17 cellular contexts compared by ENCODE assay signal in genomic region chr13:30006246-30006645, GRCh38.
DNase-seq lines count a peak whose midpoint lies in the region; ATAC-seq, FAIRE-seq and TF ChIP-seq lines count a peak whose summit lies in the region.
"Had no signal": no experiment of that assay in that cellular context is flagged by ENCODE, and none has a peak within 500 bp of the region (broad histone marks: within the 10 kb centered on the region; RNA-seq: fewer than 3 reads in every experiment).

No MANE protein-coding gene starts in this region.

- TF ChIP-seq CTCF in IMR-90 (conservative IDR thresholded peaks at IDR 0.05; ENCODE audit: low read depth, low read length) (no peak), H1 (IDR thresholded peaks at IDR 0.05; ENCODE audit: control extremely low read depth in 1 of 3, insufficient read depth in 1 of 3, low read depth in 1 of 3, low read length in 3 of 3) (no peak)

- no peak overlapping the region for H4K8ac ChIP-seq in IMR-90 (ENCODE audit: low read depth in 2 of 2, low read length in 2 of 2)
- H4K8ac ChIP-seq in H1 (ENCODE audit: extremely low read depth, insufficient read depth, low read length): no peak overlapping the region

- no peak overlapping the region for H2AK9ac ChIP-seq in IMR-90 (replicated peaks; ENCODE audit: low read depth, low read length, poor library complexity)

- H3K27me3 Mint-ChIP-seq in activated CD8-positive, alpha-beta memory T cell treated with anti-CD3 and anti-CD28 coated beads, Interleukin-2, amount 10 ng/mL, durations not matched to agents 7 days and 5 days: peaks cover 9% of the 10 kb centered on the region

- H4K20me1 ChIP-seq in IMR-90 (ENCODE audit: insufficient read depth, low read length): no peaks in the 10 kb centered on the region
- H4K20me1 ChIP-seq in H1 (replicated peaks in 1 of 2; ENCODE audit: control insufficient read depth in 1 of 2, insufficient read depth in 2 of 2, low read length in 2 of 2): no peaks in the 10 kb centered on the region

- H3K79me2 ChIP-seq in H1 (ENCODE audit: control insufficient read depth in 1 of 2, insufficient read depth in 2 of 2, low read length in 2 of 2): no peaks in the 10 kb centered on the region

- H2BK12ac ChIP-seq in H1 (ENCODE audit: low read depth, low read length): no peak overlapping the region

- H4K91ac ChIP-seq in IMR-90 (ENCODE audit: insufficient read depth, low read depth, low read length) (no peak overlapping the region), H1 (replicated peaks; ENCODE audit: insufficient read length, low read length) (no peak overlapping the region)

- no peak overlapping the region for H3K4ac ChIP-seq in IMR-90 (ENCODE audit: low read depth, low read length)
- no peak overlapping the region for H3K4ac ChIP-seq in H1 (replicated peaks; ENCODE audit: insufficient read length, low read depth, low read length)

- H3K27ac ChIP-seq in IMR-90 (ENCODE audit: insufficient read depth, low read length): no peak overlapping the region
- no peak overlapping the region for H3K27ac ChIP-seq in H1 (ENCODE audit: low read depth, low read length)

- CTCF ChIA-PET in activated CD8-positive, alpha-beta memory T cell treated with anti-CD3 and anti-CD28 coated beads, Interleukin-2, amount 10 ng/mL, durations not matched to agents 7 days and 5 days (lab: Charles Lee): interaction anchor here (0.8 to 1.3 kb wide), 3 partner anchors 8 to 109 kb away, joined by 3 read pairs; no protein-coding TSS in a partner anchor
- CTCF ChIA-PET in IMR-90 (lab: Yijun Ruan, JAX) (no interaction called here), H1 (lab: Charles Lee; ENCODE audit: partially characterized antibody) (interaction anchor here (0.7 to 1.5 kb wide), 3 partner anchors 10 to 107 kb away, joined by 3 to 4 read pairs (median 4); no protein-coding TSS in a partner anchor)

- no peak for FAIRE-seq in H1 (lab: Jason Lieb, UNC)
- FAIRE-seq: RCC 7860 had no signal

- H3K18ac ChIP-seq in IMR-90 (ENCODE audit: low read depth, low read length) (no peak overlapping the region), H1 (ENCODE audit: extremely low read depth, low read length) (no peak overlapping the region)

- H3K4me1 ChIP-seq in IMR-90 (ENCODE audit: control insufficient read depth, insufficient read depth, low read length) (peaks cover 14% of the 10 kb centered on the region; the same call in 1 of the 2 replicates), H1 (replicated peaks in 1 of 4; ENCODE audit: control insufficient read depth in 3 of 4, insufficient read depth in 4 of 4, low read length in 3 of 4) (no peaks in the 10 kb centered on the region)
- H3K4me1 ChIP-seq: HAP-1 had no signal

- H3K23ac ChIP-seq in IMR-90 (ENCODE audit: low read depth, low read length): no peak overlapping the region
- no peak overlapping the region for H3K23ac ChIP-seq in H1 (ENCODE audit: insufficient read length)

- no TSS peak for BruUV-seq in IMR-90 (replicated peaks; lab: Mats Ljungman, UMichigan)

- H3K4me3 ChIP-seq in IMR-90 (ENCODE audit: insufficient read depth, low read depth, low read length) (no peak overlapping the region), H1 (ENCODE audit: extremely low read depth in 1 of 4, insufficient read depth in 2 of 4, low read depth in 3 of 4, low read length in 4 of 4) (no peak overlapping the region)
- H3K4me3 ChIP-seq: HAP-1 had no signal

- H2BK15ac ChIP-seq in IMR-90 (ENCODE audit: low read depth, low read length) (no peak overlapping the region), H1 (ENCODE audit: low read length) (no peak overlapping the region)

- H2AK5ac ChIP-seq in IMR-90 (ENCODE audit: low read depth, low read length) (peak overlapping the region; percentile 39; the same call in 1 of the 2 replicates), H1 (ENCODE audit: low read depth, low read length) (no peak overlapping the region)

- H3K27me3 ChIP-seq in IMR-90 (ENCODE audit: control insufficient read depth, insufficient read depth, low read length) (no peaks in the 10 kb centered on the region), H1 (replicated peaks in 1 of 4; ENCODE audit: control insufficient read depth in 3 of 4, extremely low read depth in 1 of 4, insufficient read depth in 3 of 4, low read length in 3 of 4) (no peaks in the 10 kb centered on the region)

- TF ChIP-seq EP300 in H1 (IDR thresholded peaks at IDR 0.05; ENCODE audit: borderline replicate concordance in 1 of 2, low read depth in 2 of 2, low read length in 2 of 2): no peak

- DNase-seq in activated CD8-positive, alpha-beta memory T cell treated with anti-CD3 and anti-CD28 coated beads, Interleukin-2, amount 10 ng/mL, durations not matched to agents 7 days and 5 days: peak; percentile 65
- no peak for DNase-seq in activated CD8-positive, alpha-beta memory T cell treated with anti-CD3 and anti-CD28 coated beads for 24 hours
- DNase-seq in IMR-90 (no peak), SKM-1 (lab: John Stamatoyannopoulos, UW; ENCODE audit: unreplicated experiment) (peak; percentile 25), H1 (ENCODE audit: low read depth in 1 of 2, low spot score in 2 of 2) (no peak), HPDE6-E6E7 (ENCODE audit: extremely low spot score) (no peak), SW 1271 (lab: John Stamatoyannopoulos, UW) (no peak)
- DNase-seq: GDM1, KG1, NCI-H1092 treated with DMSO at 0.1 percent for 48 hours, NCI-H146, NCI-H2081 had no signal

- no peaks in the 10 kb centered on the region for H3K9me3 ChIP-seq in IMR-90 (ENCODE audit: control insufficient read depth, insufficient read depth, low read length)
- no peaks in the 10 kb centered on the region for H3K9me3 ChIP-seq in H1 (ENCODE audit: insufficient read depth in 2 of 2, low read depth in 1 of 2, low read length in 1 of 2)
- H3K9me3 ChIP-seq: HAP-1 had no signal

- TF ChIP-seq RAD21 in IMR-90 (IDR thresholded peaks at IDR 0.05; ENCODE audit: low read length) (no peak), H1 (IDR thresholded peaks at IDR 0.05 in 1 of 2, conservative IDR thresholded peaks at IDR 0.05 in 1 of 2; ENCODE audit: low read depth in 2 of 2, low read length in 2 of 2) (no peak)

- WGBS in IMR-90 (ENCODE audit: extremely low coverage in 2 of 2, insufficient read length in 1 of 2), 2 experiments: no CpG with 5 or more reads among the region's 1 CpG
- 100% methylated on average over 1 of the region's 1 CpG; no CpG with 5 or more reads in 1 of the 2 experiments for WGBS in H1 (ENCODE audit: extremely low coverage in 1 of 2, insufficient coverage in 1 of 2, insufficient read length in 1 of 2, insufficient replicate concordance in 2 of 2, low coverage in 1 of 2, low lambda C conversion rate in 2 of 2, missing lambda C conversion rate in 1 of 2), 2 experiments

- H2BK120ac ChIP-seq in IMR-90 (ENCODE audit: low read depth, low read length) (no peak overlapping the region), H1 (replicated peaks; ENCODE audit: low read depth, low read length) (no peak overlapping the region)

- no peak overlapping the region for H2BK5ac ChIP-seq in IMR-90 (ENCODE audit: low read depth, low read length, poor library complexity, severe bottlenecking)
- no peak overlapping the region for H2BK5ac ChIP-seq in H1 (ENCODE audit: low read depth, low read length)

- TF ChIP-seq POLR2A in IMR-90 (IDR thresholded peaks at IDR 0.05; ENCODE audit: low read depth, low read length) (no peak), H1 (IDR thresholded peaks at IDR 0.05; ENCODE audit: control extremely low read depth in 1 of 2, low read depth in 2 of 2, low read length in 2 of 2) (no peak)

- peaks cover 40% of the 10 kb centered on the region for H3K4me1 Mint-ChIP-seq in activated CD8-positive, alpha-beta memory T cell treated with anti-CD3 and anti-CD28 coated beads, Interleukin-2, amount 10 ng/mL, durations not matched to agents 7 days and 5 days

- H2AFZ ChIP-seq in IMR-90 (replicated peaks; ENCODE audit: low read length, poor library complexity) (no peak overlapping the region), H1 (ENCODE audit: low read length) (0 out of 2 replicates have a peak overlapping the region, but pooled peaks have one; percentile 19)

- no peaks in the 10 kb centered on the region for H3K36me3 ChIP-seq in IMR-90 (ENCODE audit: control insufficient read depth, insufficient read depth, low read length)
- H3K36me3 ChIP-seq in H1 (ENCODE audit: control insufficient read depth in 2 of 4, insufficient read depth in 4 of 4, low read length in 3 of 4): no peaks in the 10 kb centered on the region
- H3K36me3 ChIP-seq: HAP-1 had no signal

- no peaks in the 10 kb centered on the region for H3K79me1 ChIP-seq in IMR-90 (ENCODE audit: low read depth in 1 of 2, low read length in 2 of 2)
- H3K79me1 ChIP-seq in H1 (ENCODE audit: low read depth, low read length): no peaks in the 10 kb centered on the region

- H3K36me3 Mint-ChIP-seq in activated CD8-positive, alpha-beta memory T cell treated with anti-CD3 and anti-CD28 coated beads, Interleukin-2, amount 10 ng/mL, durations not matched to agents 7 days and 5 days: peaks cover 2% of the 10 kb centered on the region
- H3K36me3 Mint-ChIP-seq: CD14-positive monocyte had no signal

- H3K4me3 Mint-ChIP-seq in activated CD8-positive, alpha-beta memory T cell treated with anti-CD3 and anti-CD28 coated beads, Interleukin-2, amount 10 ng/mL, durations not matched to agents 7 days and 5 days: no peak overlapping the region
- H3K4me3 Mint-ChIP-seq: CD14-positive monocyte had no signal

- H3K9ac ChIP-seq in IMR-90 (ENCODE audit: low read depth, low read length) (no peak overlapping the region), H1 (replicated peaks in 1 of 4; ENCODE audit: extremely low read depth in 1 of 4, low read depth in 3 of 4, low read length in 3 of 4) (no peak overlapping the region)

- H3K14ac ChIP-seq in IMR-90 (replicated peaks; ENCODE audit: low read depth, low read length): no peak overlapping the region; the same call in 1 of the 2 replicates
- no peak overlapping the region for H3K14ac ChIP-seq in H1 (ENCODE audit: insufficient read length)

- intact Hi-C loops in IMR-90 (cut with micrococcal nuclease): no loop called here

- H3K9me3 Mint-ChIP-seq in activated CD8-positive, alpha-beta memory T cell treated with anti-CD3 and anti-CD28 coated beads, Interleukin-2, amount 10 ng/mL, durations not matched to agents 7 days and 5 days (ENCODE audit: low read depth): no peaks in the 10 kb centered on the region
- H3K9me3 Mint-ChIP-seq: CD14-positive monocyte had no signal

- H3K23me2 ChIP-seq in H1 (ENCODE audit: low read depth, low read length): no peaks in the 10 kb centered on the region

- in situ Hi-C loops in IMR-90 (cut with MboI; ENCODE audit: low sequenced_read_pairs): no loop called here

- H3K4me2 ChIP-seq in IMR-90 (ENCODE audit: low read depth, low read length) (no peak overlapping the region), H1 (ENCODE audit: insufficient read depth in 1 of 2, low read depth in 2 of 2, low read length in 2 of 2) (no peak overlapping the region)

- H2BK20ac ChIP-seq in IMR-90 (ENCODE audit: low read depth, low read length) (no peak overlapping the region), H1 (ENCODE audit: low read length) (no peak overlapping the region)

- POLR2A ChIA-PET in IMR-90 (lab: Charles Lee; ENCODE audit: unreplicated experiment): no interaction called here
- POLR2A ChIA-PET in H1 (lab: Charles Lee; ENCODE audit: partially characterized antibody): interaction anchor here (1.1 kb wide), 1 partner anchor 22 kb away, joined by 3 read pairs; no protein-coding TSS in a partner anchor

- H3K27ac Mint-ChIP-seq in activated CD8-positive, alpha-beta memory T cell treated with anti-CD3 and anti-CD28 coated beads, Interleukin-2, amount 10 ng/mL, durations not matched to agents 7 days and 5 days: peak overlapping the region; percentile 69
- H3K27ac Mint-ChIP-seq: CD14-positive monocyte had no signal

- peaks cover 5% of the 10 kb centered on the region for H3K9me1 ChIP-seq in IMR-90 (ENCODE audit: insufficient read depth, low read length)

- ATAC-seq in activated CD8-positive, alpha-beta memory T cell treated with anti-CD3 and anti-CD28 coated beads, Interleukin-2, amount 10 ng/mL, durations not matched to agents 7 days and 5 days: peak; percentile 28
- ATAC-seq in IMR-90 (ENCODE audit: low read depth): no peak
- no peak for ATAC-seq in HG03469 (IDR thresholded peaks at IDR 0.05; ENCODE audit: unreplicated experiment)
- ATAC-seq: Right ventricle myocardium inferior had no signal

- H3K56ac ChIP-seq in IMR-90 (ENCODE audit: extremely low read depth, insufficient read depth, low read length) (no peak overlapping the region), H1 (replicated peaks; ENCODE audit: insufficient read length, low read depth, low read length) (no peak overlapping the region)

- dilution Hi-C loops in IMR-90 (cut with HindIII; ENCODE audit: low sequenced_read_pairs, unreplicated experiment): no loop called here

- no peak overlapping the region for H4K5ac ChIP-seq in IMR-90 (ENCODE audit: low read depth, low read length)
- no peak overlapping the region for H4K5ac ChIP-seq in H1 (ENCODE audit: insufficient read length, low read depth, low read length)

Comparison
In these comparisons a context has a peak if more than half of its experiments do, and no peak if none do; other contexts are left out.
1. DNase-seq: peak in activated CD8-positive, alpha-beta memory T cell treated with anti-CD3 and anti-CD28 coated beads, Interleukin-2, amount 10 ng/mL, durations not matched to agents 7 days and 5 days (single experiment) and SKM-1 (single experiment); none in activated CD8-positive, alpha-beta memory T cell treated with anti-CD3 and anti-CD28 coated beads for 24 hours (single experiment), IMR-90 (single experiment), H1 (0 of 2), HPDE6-E6E7 (single experiment) and SW 1271 (0 of 2).